In the genomic region with DNA sequence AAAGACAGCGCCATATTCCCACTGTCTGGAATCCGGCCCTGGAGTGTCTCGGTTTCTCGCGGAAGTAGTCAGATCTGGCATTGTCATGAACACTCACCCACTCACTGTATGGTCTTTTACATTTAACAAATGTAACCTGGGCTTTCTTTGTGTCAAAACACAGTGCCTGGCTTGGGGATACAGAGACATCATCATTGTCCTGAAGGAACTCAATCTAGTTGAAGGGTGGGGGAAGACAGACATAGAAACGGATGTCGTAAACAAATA, we compare ENCODE assay signal across 8 cellular contexts. TPM values are rescaled to one million over a fixed set of nuclear protein-coding genes. Genes with fewer than 3 reads are reported as not detected.
A peak's percentile ranks its signal among the peaks of the same experiment; 100 is the strongest.
DNase-seq lines count a peak whose midpoint lies in the region; ATAC-seq and TF ChIP-seq lines count a peak whose summit lies in the region.

No MANE protein-coding gene starts in this region.

- peaks cover 13% of the 10 kb centered on the region for H3K27me3 ChIP-seq in iPS-20b (ENCODE audit: insufficient read depth, low read length)

- H3K27ac ChIP-seq in iPS-20b (ENCODE audit: low read length) = no peak overlapping the region

- H3K27me3 Mint-ChIP-seq in HFFc6 (ENCODE audit: insufficient read depth) = peaks cover 20% of the 10 kb centered on the region
- peaks cover 52% of the 10 kb centered on the region for H3K27me3 Mint-ChIP-seq in activated naive CD8-positive, alpha-beta T cell treated with anti-CD3 and anti-CD28 coated beads for 36 hours
- H3K27me3 Mint-ChIP-seq in stimulated activated memory B cell treated with anti-CD40 and anti-IgM and Interleukin-4, amounts not matched to agents 10 μg/mL and 1 μg/mL and 100 μg/mL, for 72 hours = peaks cover 55% of the 10 kb centered on the region

- peaks cover 9% of the 10 kb centered on the region; the same call in 1 of the 2 replicates for H3K4me1 Mint-ChIP-seq in HFFc6 (ENCODE audit: low read depth)
- peaks cover 18% of the 10 kb centered on the region for H3K4me1 Mint-ChIP-seq in activated naive CD8-positive, alpha-beta T cell treated with anti-CD3 and anti-CD28 coated beads for 36 hours
- H3K4me1 Mint-ChIP-seq in stimulated activated memory B cell treated with anti-CD40 and anti-IgM and Interleukin-4, amounts not matched to agents 10 μg/mL and 1 μg/mL and 100 μg/mL, for 72 hours = peaks cover 39% of the 10 kb centered on the region

- H3K9ac ChIP-seq in iPS-20b (ENCODE audit: low read depth, low read length) = peak overlapping the region; percentile 81; the same call in 1 of the 2 replicates

- no peaks in the 10 kb centered on the region for H3K36me3 Mint-ChIP-seq in HFFc6 (ENCODE audit: low read depth)
- H3K36me3 Mint-ChIP-seq in activated naive CD8-positive, alpha-beta T cell treated with anti-CD3 and anti-CD28 coated beads for 36 hours = no peaks in the 10 kb centered on the region
- no peaks in the 10 kb centered on the region for H3K36me3 Mint-ChIP-seq in stimulated activated memory B cell treated with anti-CD40 and anti-IgM and Interleukin-4, amounts not matched to agents 10 μg/mL and 1 μg/mL and 100 μg/mL, for 72 hours

- no peak for TF ChIP-seq CTCF in HFFc6 (IDR thresholded peaks at IDR 0.05)

- peak overlapping the region; percentile 86 for H3K4me3 Mint-ChIP-seq in HFFc6
- peak overlapping the region; percentile 63 for H3K4me3 Mint-ChIP-seq in activated naive CD8-positive, alpha-beta T cell treated with anti-CD3 and anti-CD28 coated beads for 36 hours
- H3K4me3 Mint-ChIP-seq in stimulated activated memory B cell treated with anti-CD40 and anti-IgM and Interleukin-4, amounts not matched to agents 10 μg/mL and 1 μg/mL and 100 μg/mL, for 72 hours = peak overlapping the region; percentile 71

- no peaks in the 10 kb centered on the region for H3K36me3 ChIP-seq in iPS-20b (ENCODE audit: insufficient read depth, low read depth, low read length)

- H3K4me3 ChIP-seq in iPS-20b (ENCODE audit: low read length) = peak overlapping the region; percentile 86

- peaks cover 18% of the 10 kb centered on the region for H3K4me1 ChIP-seq in iPS-20b (ENCODE audit: insufficient read depth, low read length)

- ATAC-seq in stimulated activated memory B cell treated with anti-CD40 and anti-IgM and Interleukin-4, amounts not matched to agents 10 μg/mL and 1 μg/mL and 100 μg/mL, for 72 hours = no peak
- ATAC-seq in GM19324 (IDR thresholded peaks at IDR 0.05; ENCODE audit: low FRiP score, unreplicated experiment) = no peak

- DNase-seq in HFFc6 (no peak), RKO (ENCODE audit: low spot score) (no peak), NCI-H1092 treated with DMSO at 0.1 percent for 48 hours (lab: John Stamatoyannopoulos, UW) (no peak)
- no peak for DNase-seq in activated naive CD8-positive, alpha-beta T cell treated with anti-CD3 and anti-CD28 coated beads for 36 hours
- no peak for DNase-seq in stimulated activated CD4-positive, alpha-beta T cell treated with anti-CD3 and anti-CD28 coated beads, Interleukin-4, amount 100 ng/mL, for 4 hours

- no peak overlapping the region; the same call in 1 of the 2 replicates for H3K27ac Mint-ChIP-seq in HFFc6
- no peak overlapping the region for H3K27ac Mint-ChIP-seq in activated naive CD8-positive, alpha-beta T cell treated with anti-CD3 and anti-CD28 coated beads for 36 hours
- H3K27ac Mint-ChIP-seq in stimulated activated memory B cell treated with anti-CD40 and anti-IgM and Interleukin-4, amounts not matched to agents 10 μg/mL and 1 μg/mL and 100 μg/mL, for 72 hours = peak overlapping the region; percentile 43

- no peaks in the 10 kb centered on the region for H3K9me3 Mint-ChIP-seq in HFFc6
- no peaks in the 10 kb centered on the region for H3K9me3 Mint-ChIP-seq in activated naive CD8-positive, alpha-beta T cell treated with anti-CD3 and anti-CD28 coated beads for 36 hours
- H3K9me3 Mint-ChIP-seq in stimulated activated memory B cell treated with anti-CD40 and anti-IgM and Interleukin-4, amounts not matched to agents 10 μg/mL and 1 μg/mL and 100 μg/mL, for 72 hours = no peaks in the 10 kb centered on the region

- H3K9me3 ChIP-seq in iPS-20b (ENCODE audit: insufficient read depth, low read depth, low read length) = no peaks in the 10 kb centered on the region

RNA-seq across cellular contexts. Expression of a gene that starts 1.3 kb away (rescaled TPM):
- total RNA-seq in HFFc6 (2021; fragmentation: NEBNext Ultra II Directional; extraction: Animal tissue kit (Norgen Biotek cat#: 25700)) = 1 to 10 TPM; 4.1 to 7.9 (median 6.6) TPM
- total RNA-seq in activated naive CD8-positive, alpha-beta T cell treated with anti-CD3 and anti-CD28 coated beads for 36 hours = 1 to 10 TPM; 3.2 to 3.7 TPM
